ENCODE assay signal across 1 cellular context in the genomic region with DNA sequence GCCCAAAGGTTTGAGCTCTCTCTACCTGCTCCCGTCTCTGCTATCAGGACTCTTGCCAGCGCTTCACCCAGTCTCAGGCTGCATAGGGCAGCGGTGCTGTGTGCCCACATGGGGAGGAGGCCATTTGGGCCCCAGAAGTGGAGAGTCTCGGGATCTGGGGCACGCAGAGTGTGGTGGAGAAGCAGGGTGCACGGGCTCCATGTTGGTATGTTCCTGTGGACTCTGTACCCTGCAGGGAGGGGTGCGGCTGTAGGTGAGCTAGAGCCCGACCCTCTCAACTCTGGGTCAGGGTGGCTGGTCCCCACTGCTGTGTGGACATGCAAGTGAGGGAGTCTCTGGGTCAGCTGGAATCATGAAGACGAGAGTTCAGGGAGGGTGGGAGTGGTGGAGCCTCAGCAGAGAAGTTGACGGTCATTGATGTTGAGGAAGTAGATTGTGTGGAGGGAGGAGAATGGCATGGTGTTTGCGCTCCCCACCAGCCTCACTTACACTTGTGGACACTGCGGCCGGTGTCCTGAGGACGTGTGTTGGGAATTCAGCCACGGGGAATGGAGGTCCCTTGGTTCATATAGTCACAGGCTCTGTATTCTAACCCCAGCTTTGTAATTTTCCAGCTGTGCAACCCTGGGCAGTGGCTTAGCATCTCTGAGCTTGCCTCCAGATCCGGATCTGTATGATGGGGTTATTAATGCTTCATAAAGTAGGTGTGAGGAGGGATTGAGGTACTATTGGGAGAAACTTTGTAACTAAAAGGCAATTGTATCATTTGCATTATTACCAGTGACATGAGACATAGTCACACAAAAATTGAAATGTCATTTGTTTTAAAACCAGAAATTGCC.
TF ChIP-seq lines count a peak whose summit lies in the region.

No MANE protein-coding gene starts in this region.

TF ChIP-seq in SK-N-SH treated with all-trans-retinoic acid at 6 μM for 48 hours, 23 proteins besides CTCF, POLR2A, EP300 and RAD21 (continued from another document):
- TF ChIP-seq ISL1 (CRISPR knock-in tag; IDR thresholded peaks at IDR 0.05) (no peak), ESRRG (CRISPR knock-in tag; IDR thresholded peaks at IDR 0.05) (no peak)
